In the genomic region with DNA sequence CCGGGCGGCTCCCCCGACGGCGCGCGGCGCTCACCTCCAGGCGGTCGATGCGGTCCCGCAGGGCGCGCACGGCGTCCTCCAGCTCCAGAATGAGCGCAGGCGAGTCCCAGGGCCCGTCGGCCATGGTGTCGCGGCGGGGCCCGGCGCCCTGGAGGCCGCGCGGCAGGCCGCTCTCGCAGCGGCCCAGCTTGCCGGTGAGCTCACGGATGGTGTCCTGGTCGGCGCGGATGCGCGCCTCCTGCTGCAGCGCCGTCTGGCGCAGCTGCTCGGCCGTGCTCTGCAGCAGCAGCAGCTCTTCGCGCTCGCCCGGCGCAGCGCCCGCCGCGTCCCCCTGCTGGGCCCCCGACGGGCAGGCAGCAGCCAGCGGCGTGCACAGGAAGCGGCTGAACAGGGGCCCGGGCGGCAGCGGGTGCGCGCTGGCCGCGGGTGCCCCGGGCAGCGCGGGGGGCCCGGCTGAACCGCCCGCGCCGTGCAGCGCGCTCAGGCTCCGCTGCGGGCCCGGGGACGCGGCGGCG, we compare ENCODE assay signal across 8 cellular contexts. TPM values are rescaled to one million over a fixed set of nuclear protein-coding genes. Genes with fewer than 3 reads are reported as not detected.
DNase-seq lines count a peak whose midpoint lies in the region; ATAC-seq, FAIRE-seq and TF ChIP-seq lines count a peak whose summit lies in the region.

No MANE protein-coding gene starts in this region.

- H3K4me1 ChIP-seq in pancreas (peaks cover 0 to 15% (median 3%) of the 10 kb centered on the region in 3 donors), urinary bladder (ENCODE audit: insufficient read depth) (no peaks in the 10 kb centered on the region)

- no peak for TF ChIP-seq POLR2A in GM12891 (IDR thresholded peaks at IDR 0.05; ENCODE audit: low read depth, low read length)

- H3K27ac ChIP-seq in pancreas (peak overlapping the region; percentile 30 to 49 (median 46)), urinary bladder (ENCODE audit: low read depth) (no peak overlapping the region)

- peak; percentile 91 for DNase-seq in 8988T
- peak; percentile 70 for DNase-seq in GM12891 (ENCODE audit: insufficient read length, low spot score)
- peak; percentile 62 for DNase-seq in NOMO-1 treated with dmso at 0.1 percent for 144 hours (lab: John Stamatoyannopoulos, UW; ENCODE audit: unreplicated experiment)
- DNase-seq in activated gamma-delta T cell treated with Interleukin-2 at 50 U/mL for 16 hours = peak; percentile 55
- DNase-seq in germinal center (ENCODE audit: low spot score) = peak; percentile 61
- DNase-seq in pancreas = peak in 5 of 6 donors; percentile 54 to 85 (median 70)

- peak in 1 of 4 donors; percentile 22 for TF ChIP-seq CTCF in pancreas (IDR thresholded peaks at IDR 0.05)

- FAIRE-seq in GM12891 (lab: Jason Lieb, UNC) (peak; percentile 84), pancreas (lab: Jason Lieb, UNC) (no peak)

- no peaks in the 10 kb centered on the region for H3K9me3 ChIP-seq in pancreas

- H3K36me3 ChIP-seq in pancreas (no peaks in the 10 kb centered on the region), urinary bladder (ENCODE audit: insufficient read depth) (no peaks in the 10 kb centered on the region)

- ATAC-seq in pancreas = peak; percentile 58 to 80 (median 64)
- no peak for ATAC-seq in HG02973 (IDR thresholded peaks at IDR 0.05; ENCODE audit: unreplicated experiment)

- 1% methylated on average over 57 to 81 of the region's 81 CpGs for WGBS in pancreas, 2 donors
- WGBS in urinary bladder = under 1% methylated on average over 81 of the region's 81 CpGs

- H3K27me3 ChIP-seq in pancreas = no peaks in the 10 kb centered on the region

- H3K4me3 ChIP-seq in pancreas = peak overlapping the region; percentile 23 to 62 (median 46)
- peak overlapping the region; percentile 60 for H3K4me3 ChIP-seq in urinary bladder (ENCODE audit: low read depth, low read length)

- intact Hi-C loops in pancreas (cut with DNase I) = no loop called here

TF ChIP-seq in GM12891, 5 proteins besides CTCF, POLR2A, EP300 and RAD21:
- TF ChIP-seq PAX5 (IDR thresholded peaks at IDR 0.05; ENCODE audit: insufficient read depth, low read length, severe bottlenecking) = no peak
- no peak for TF ChIP-seq TAF1 (IDR thresholded peaks at IDR 0.05; ENCODE audit: low read depth, low read length)
- no peak for TF ChIP-seq SPI1 (IDR thresholded peaks at IDR 0.05; ENCODE audit: low read depth, low read length)
- no peak for TF ChIP-seq POU2F2 (IDR thresholded peaks at IDR 0.05; ENCODE audit: low read depth, low read length)
- TF ChIP-seq POLR2AphosphoS5 (IDR thresholded peaks at IDR 0.05; ENCODE audit: low read depth, low read length) = no peak

RNA-seq across cellular contexts. Expression of gene NPTXR, which starts 0.6 kb away (rescaled TPM):
- polyA plus RNA-seq in GM12891 (2012; ENCODE audit: low read depth, missing spikeins) = 0.08 TPM
- total RNA-seq in pancreas (10 to 100 TPM in 1 of 6 donors, 1 to 10 TPM in 5; 4.2 to 11.0 (median 6.0) TPM), urinary bladder (4.2 TPM)
- polyA plus RNA-seq in pancreas (1 to 10 TPM; 3.0 to 5.0 TPM), urinary bladder (15.1 TPM)

RNA-seq across cellular contexts. Expression of gene CBX6, which starts 28.8 kb away (rescaled TPM):
- polyA plus RNA-seq in GM12891 (2012; ENCODE audit: low read depth, missing spikeins) = 39.0 TPM
- total RNA-seq in pancreas = 10 to 100 TPM; 22.5 to 44.6 (median 29.2) TPM
- polyA plus RNA-seq in pancreas = 10 to 100 TPM; 23.1 to 29.0 TPM
- total RNA-seq in urinary bladder = 43.1 TPM
- 82.0 TPM for polyA plus RNA-seq in urinary bladder

RNA-seq across cellular contexts. Expression of gene DNAL4, which starts 49.3 kb away (rescaled TPM):
- 6.6 TPM for polyA plus RNA-seq in GM12891 (2012; ENCODE audit: low read depth, missing spikeins)
- 10 to 100 TPM in 4 of 6 donors, 1 to 10 TPM in 2; 7.7 to 13.9 (median 10.7) TPM for total RNA-seq in pancreas
- polyA plus RNA-seq in pancreas = 10 to 100 TPM; 12.2 to 16.2 TPM
- total RNA-seq in urinary bladder = 12.4 TPM
- polyA plus RNA-seq in urinary bladder = 21.5 TPM
